Comparison of ENCODE assay signal across 8 cellular contexts in genomic region chr21:41953249-41953830, GRCh38. TPM values are rescaled to one million over a fixed set of nuclear protein-coding genes. Genes with fewer than 3 reads are reported as not detected.
A peak's percentile ranks its signal among the peaks of the same experiment; 100 is the strongest.
DNase-seq lines count a peak whose midpoint lies in the region; ATAC-seq and TF ChIP-seq lines count a peak whose summit lies in the region.

No MANE protein-coding gene starts in this region.

- no peak overlapping the region for H3K27ac ChIP-seq in AG04450 (ENCODE audit: low read depth, low read length)
- peak overlapping the region; percentile 40 for H3K27ac ChIP-seq in RWPE2 (ENCODE audit: poor library complexity, severe bottlenecking)

- H3K36me3 Mint-ChIP-seq in osteocyte (ENCODE audit: unreplicated experiment): no peaks in the 10 kb centered on the region

- H3K27me3 ChIP-seq in AG04450 (ENCODE audit: control insufficient read depth, insufficient read depth, low read length) (no peaks in the 10 kb centered on the region), RWPE2 (ENCODE audit: insufficient read depth, poor library complexity, severe bottlenecking) (no peaks in the 10 kb centered on the region)

- POLR2A ChIA-PET in AG04450 (lab: Yijun Ruan, JAX): interaction anchor here (1.5 kb wide), 1 partner anchor 28 kb away, joined by 4 read pairs; no protein-coding TSS in a partner anchor

- H3K36me3 ChIP-seq in RWPE2 (ENCODE audit: low read depth): no peaks in the 10 kb centered on the region; the same call in 1 of the 2 replicates

- H3K4me1 ChIP-seq in RWPE2 (ENCODE audit: insufficient read depth, poor library complexity, severe bottlenecking): peaks cover 24% of the 10 kb centered on the region

- H3K9me3 ChIP-seq in AG04450 (ENCODE audit: control insufficient read depth, insufficient read depth, low read length): no peaks in the 10 kb centered on the region; the same call in 1 of the 2 replicates
- H3K9me3 ChIP-seq in RWPE2 (ENCODE audit: severe bottlenecking): no peaks in the 10 kb centered on the region

- H3K27ac Mint-ChIP-seq in osteocyte (ENCODE audit: unreplicated experiment): no peak overlapping the region

- no peaks in the 10 kb centered on the region for H3K27me3 Mint-ChIP-seq in osteocyte (ENCODE audit: unreplicated experiment)

- H3K4me3 ChIP-seq in AG04450 (ENCODE audit: low read depth, low read length) (peak overlapping the region; percentile 74), RWPE2 (ENCODE audit: severe bottlenecking) (peak overlapping the region; percentile 63), fibroblast of mammary gland (ENCODE audit: control insufficient read depth, low read depth, low read length) (peak overlapping the region; percentile 79)

- H3K4me1 Mint-ChIP-seq in osteocyte (ENCODE audit: unreplicated experiment): peaks cover 34% of the 10 kb centered on the region

- no peaks in the 10 kb centered on the region for H3K9me3 Mint-ChIP-seq in osteocyte (ENCODE audit: unreplicated experiment)

- TF ChIP-seq CTCF in AG04450 (IDR thresholded peaks at IDR 0.05; ENCODE audit: low read depth, low read length) (no peak), RWPE2 (IDR thresholded peaks at IDR 0.05; ENCODE audit: poor library complexity, severe bottlenecking) (no peak), fibroblast of mammary gland (conservative IDR thresholded peaks at IDR 0.05; ENCODE audit: control insufficient read depth, insufficient read depth, low read depth, low read length) (no peak), osteocyte (IDR thresholded peaks at IDR 0.05) (no peak)

- DNase-seq in AG04450 (ENCODE audit: low read depth, low spot score) (no peak), RWPE2 (ENCODE audit: low spot score) (no peak), fibroblast of mammary gland (ENCODE audit: low read depth) (no peak), osteocyte (ENCODE audit: extremely low spot score, unreplicated experiment) (no peak), AG08395 (ENCODE audit: low spot score) (no peak), occipital lobe (lab: John Stamatoyannopoulos, UW) (no peak)
- no peak for DNase-seq in central memory CD4-positive, alpha-beta T cell

- peak overlapping the region; percentile 68 for H3K4me3 Mint-ChIP-seq in osteocyte (ENCODE audit: unreplicated experiment)

- CTCF ChIA-PET in AG04450 (lab: Charles Lee): no interaction called here

- ATAC-seq in GM19395 (IDR thresholded peaks at IDR 0.05; ENCODE audit: unreplicated experiment) (peak; percentile 25), RWPE2 (ENCODE audit: low read depth) (peak; percentile 8; the same call in 2 of the 3 replicates)

RNA-seq across cellular contexts. Expression of gene C2CD2, which starts 0.5 kb away (rescaled TPM):
- 25.3 and 25.4 TPM in 2 replicates for polyA plus RNA-seq in AG04450 (2011; rRNA removed)
- 68.6 and 87.4 TPM in 2 replicates for polyA minus RNA-seq in AG04450 (2011; rRNA and poly(A)+ RNA removed)
- total RNA-seq in osteocyte: 13.1 and 19.4 TPM in 2 replicates
- 8.3 TPM for total RNA-seq in occipital lobe

RNA-seq across cellular contexts. Expression of gene ZBTB21, which starts 56.8 kb away (rescaled TPM):
- polyA plus RNA-seq in AG04450 (2011; rRNA removed): 13.4 and 14.0 TPM in 2 replicates
- polyA minus RNA-seq in AG04450 (2011; rRNA and poly(A)+ RNA removed): 26.4 and 36.3 TPM in 2 replicates
- total RNA-seq in osteocyte: 20.3 and 20.9 TPM in 2 replicates
- 14.3 TPM for total RNA-seq in occipital lobe
